ENCODE assay signal across 8 cellular contexts in the genomic region with DNA sequence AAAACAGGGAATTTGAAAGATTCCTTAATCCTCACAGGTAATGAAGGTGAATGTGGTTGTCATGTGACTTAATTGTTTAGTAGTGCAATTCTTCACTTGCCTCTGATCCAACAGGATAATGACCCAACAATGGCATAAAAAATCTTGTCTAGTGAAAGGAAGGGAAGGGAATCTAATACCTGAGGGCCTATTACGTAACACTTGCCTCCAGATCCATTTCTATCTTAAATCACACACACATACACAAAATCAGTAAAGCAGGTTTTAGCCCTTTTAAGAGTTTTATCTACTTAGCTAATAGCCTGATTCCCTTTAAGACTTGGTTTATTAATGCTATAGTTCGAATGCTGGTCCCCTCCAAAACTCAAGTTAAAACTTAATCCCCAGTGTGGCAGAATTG.
"Had no signal": no experiment of that assay in that cellular context is flagged by ENCODE, and none has a peak within 500 bp of the region (broad histone marks: within the 10 kb centered on the region; RNA-seq: fewer than 3 reads in every experiment).

No MANE protein-coding gene starts in this region.

- H3K9me3 Mint-ChIP-seq: HFFc6 had no signal

- H3K9me3 ChIP-seq: HAP-1 had no signal

- DNase-seq: GM23248, GOT3, H7, HFFc6, KBM-7 had no signal

- H3K27ac Mint-ChIP-seq: HFFc6 had no signal

- H3K4me2 ChIP-seq: KMS-11 had no signal

- H3K27ac ChIP-seq: GM23248, KMS-11 had no signal

- H3K4me3 Mint-ChIP-seq: HFFc6 had no signal

- H3K4me1 ChIP-seq: HAP-1 had no signal

- H2AFZ ChIP-seq: GM23248 had no signal

- ATAC-seq: HCT116 had no signal

- H3K4me3 ChIP-seq: GM23248, HAP-1 had no signal

- H3K9ac ChIP-seq: GM23248, KMS-11 had no signal

- H3K36me3 ChIP-seq: HAP-1 had no signal
